28 cellular contexts compared by ENCODE assay signal in the genomic region with DNA sequence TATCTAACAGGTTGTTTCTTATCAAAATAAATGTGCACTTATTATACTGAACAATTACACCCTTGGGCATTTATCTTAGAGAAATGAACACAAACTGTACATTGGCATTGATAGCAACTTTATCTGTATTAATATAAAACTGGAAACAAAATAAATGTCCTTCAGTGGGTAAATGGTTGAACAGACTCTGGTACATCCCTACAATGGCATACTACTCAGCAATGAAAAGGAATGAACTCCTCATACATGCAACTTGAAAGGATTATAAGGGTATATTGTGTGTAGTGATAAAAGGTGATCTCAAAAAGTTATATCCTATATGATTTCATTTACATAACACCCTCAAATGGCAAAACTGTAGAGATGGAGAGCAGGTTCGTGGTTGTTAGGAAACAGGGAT.
"Had no signal": no experiment of that assay in that cellular context is flagged by ENCODE, and none has a peak within 500 bp of the region (broad histone marks: within the 10 kb centered on the region; RNA-seq: fewer than 3 reads in every experiment).

No MANE protein-coding gene starts in this region.

- H3K27ac ChIP-seq: colonic mucosa, coronary artery, dorsolateral prefrontal cortex, epithelial cell of prostate, esophagus muscularis mucosa, esophagus squamous epithelium, foreskin keratinocyte, gastrocnemius medialis, gastroesophageal sphincter, heart left ventricle, heart right ventricle, hepatocyte had no signal

- ATAC-seq: effector memory CD8-positive, alpha-beta T cell; esophagus mucosa; foreskin keratinocyte; gastrocnemius medialis; gastroesophageal sphincter; heart left ventricle; heart right ventricle had no signal

- H3K9me3 ChIP-seq: colonic mucosa, esophagus muscularis mucosa, esophagus squamous epithelium, gastrocnemius medialis, gastroesophageal sphincter, heart left ventricle had no signal

- H3K4me1 ChIP-seq: colonic mucosa, esophagus muscularis mucosa, gastroesophageal sphincter had no signal

- H3K79me2 ChIP-seq: hepatocyte had no signal

- H3K27me3 ChIP-seq: colonic mucosa, dorsolateral prefrontal cortex, esophagus squamous epithelium, foreskin keratinocyte, gastrocnemius medialis, heart left ventricle, heart right ventricle, hepatocyte had no signal

- H3K4me3 ChIP-seq: colonic mucosa, coronary artery, dorsolateral prefrontal cortex, esophagus muscularis mucosa, esophagus squamous epithelium, gastrocnemius medialis, gastroesophageal sphincter, heart left ventricle, heart right ventricle, hepatocyte had no signal

- H2AFZ ChIP-seq: hepatocyte had no signal

- H3K36me3 ChIP-seq: colonic mucosa, esophagus muscularis mucosa, esophagus squamous epithelium, gastrocnemius medialis, gastroesophageal sphincter, heart left ventricle, heart right ventricle had no signal

- DNase-seq: colonic mucosa; cortex of kidney; dermis blood vessel endothelial cell; dorsolateral prefrontal cortex; effector CD4-positive, alpha-beta T cell; effector CD8-positive, alpha-beta T cell; effector memory CD4-positive, alpha-beta T cell; effector memory CD8-positive, alpha-beta T cell; endodermal cell; erythroblast; esophagus squamous epithelium; foreskin fibroblast; foreskin keratinocyte; foreskin melanocyte; gastrocnemius medialis; glutamatergic neuron; head of caudate nucleus; heart left ventricle; heart right ventricle had no signal

- FAIRE-seq: endometrium, endothelial cell of umbilical vein, frontal cortex had no signal

- H3K4me2 ChIP-seq: hepatocyte had no signal
